1 cellular context compared by ENCODE assay signal in genomic region chrX:25004485-25005032, GRCh38.
TF ChIP-seq lines count a peak whose summit lies in the region.

No MANE protein-coding gene starts in this region.

TF ChIP-seq in IMR-90, 13 proteins besides CTCF, POLR2A, EP300 and RAD21:
- TF ChIP-seq, protein P1, sequence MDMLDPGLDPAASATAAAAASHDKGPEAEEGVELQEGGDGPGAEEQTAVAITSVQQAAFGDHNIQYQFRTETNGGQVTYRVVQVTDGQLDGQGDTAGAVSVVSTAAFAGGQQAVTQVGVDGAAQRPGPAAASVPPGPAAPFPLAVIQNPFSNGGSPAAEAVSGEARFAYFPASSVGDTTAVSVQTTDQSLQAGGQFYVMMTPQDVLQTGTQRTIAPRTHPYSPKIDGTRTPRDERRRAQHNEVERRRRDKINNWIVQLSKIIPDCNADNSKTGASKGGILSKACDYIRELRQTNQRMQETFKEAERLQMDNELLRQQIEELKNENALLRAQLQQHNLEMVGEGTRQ (IDR thresholded peaks at IDR 0.05; ENCODE audit: low read depth, low read length) = no peak
- TF ChIP-seq MAFK (IDR thresholded peaks at IDR 0.05; ENCODE audit: low read depth, low read length) (no peak), SMC3 (IDR thresholded peaks at IDR 0.05; ENCODE audit: low read depth, low read length) (no peak), CHD1 (IDR thresholded peaks at IDR 0.05; ENCODE audit: low read depth, low read length) (no peak), RFX5 (IDR thresholded peaks at IDR 0.05; ENCODE audit: low read depth, low read length) (no peak), BHLHE40 (IDR thresholded peaks at IDR 0.05; ENCODE audit: low read depth, low read length) (no peak), MAZ (IDR thresholded peaks at IDR 0.05; ENCODE audit: borderline replicate concordance, low read depth, low read length) (no peak), RCOR1 (IDR thresholded peaks at IDR 0.05; ENCODE audit: insufficient replicate concordance, low read length) (no peak), NFE2L2 (IDR thresholded peaks at IDR 0.05; ENCODE audit: low read depth, low read length) (no peak), MXI1 (IDR thresholded peaks at IDR 0.05; ENCODE audit: borderline replicate concordance, low read depth, low read length) (no peak), FOS (IDR thresholded peaks at IDR 0.05; ENCODE audit: low read depth, low read length) (no peak), CEBPB (IDR thresholded peaks at IDR 0.05; ENCODE audit: low read depth, low read length) (no peak)
- TF ChIP-seq, protein P2, sequence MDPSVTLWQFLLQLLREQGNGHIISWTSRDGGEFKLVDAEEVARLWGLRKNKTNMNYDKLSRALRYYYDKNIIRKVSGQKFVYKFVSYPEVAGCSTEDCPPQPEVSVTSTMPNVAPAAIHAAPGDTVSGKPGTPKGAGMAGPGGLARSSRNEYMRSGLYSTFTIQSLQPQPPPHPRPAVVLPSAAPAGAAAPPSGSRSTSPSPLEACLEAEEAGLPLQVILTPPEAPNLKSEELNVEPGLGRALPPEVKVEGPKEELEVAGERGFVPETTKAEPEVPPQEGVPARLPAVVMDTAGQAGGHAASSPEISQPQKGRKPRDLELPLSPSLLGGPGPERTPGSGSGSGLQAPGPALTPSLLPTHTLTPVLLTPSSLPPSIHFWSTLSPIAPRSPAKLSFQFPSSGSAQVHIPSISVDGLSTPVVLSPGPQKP (IDR thresholded peaks at IDR 0.05; ENCODE audit: borderline replicate concordance, low read depth, low read length) = no peak
